Comparison of ENCODE assay signal across 8 cellular contexts in genomic region chr7:141551773-141552162, GRCh38. TPM values are rescaled to one million over a fixed set of nuclear protein-coding genes. Genes with fewer than 3 reads are reported as not detected.
DNase-seq lines count a peak whose midpoint lies in the region; ATAC-seq and TF ChIP-seq lines count a peak whose summit lies in the region.

No MANE protein-coding gene starts in this region.

- no peak overlapping the region for H2BK15ac ChIP-seq in mesenchymal stem cell (ENCODE audit: low read depth, poor library complexity, severe bottlenecking)

- peak overlapping the region in 1 of 2 experiments; percentile 99 for H3K23ac ChIP-seq in mesenchymal stem cell (ENCODE audit: low read length in 2 of 2)

- H3K4me3 ChIP-seq in astrocyte of the cerebellum (ENCODE audit: low read depth, low read length) (peak overlapping the region; percentile 75), mesenchymal stem cell (ENCODE audit: insufficient read depth in 1 of 2, low read depth in 1 of 2, low read length in 2 of 2) (peak overlapping the region; percentile 87 to 96)

- H3K18ac ChIP-seq in mesenchymal stem cell (ENCODE audit: low read depth in 1 of 2, low read length in 2 of 2): peak overlapping the region in 1 of 2 experiments; percentile 92

- peak overlapping the region in 1 of 2 experiments; percentile 99 for H3K14ac ChIP-seq in mesenchymal stem cell (ENCODE audit: low read length in 2 of 2)

- H3K4me1 ChIP-seq in mesenchymal stem cell (ENCODE audit: control insufficient read depth, insufficient read depth, low read depth, low read length): peaks cover 5% of the 10 kb centered on the region

- 2% methylated on average over 4 of the region's 4 CpGs for WGBS in mesenchymal stem cell

- DNase-seq in GM13977 (ENCODE audit: low spot score): peak; percentile 27
- no peak for DNase-seq in astrocyte of the cerebellum (ENCODE audit: low read depth)
- DNase-seq in mesenchymal stem cell: no peak
- no peak for DNase-seq in 8988T
- no peak for DNase-seq in GM19238 (ENCODE audit: insufficient read length, low spot score)
- DNase-seq in NCI-H82 treated with DMSO at 0.1 percent for 48 hours (lab: John Stamatoyannopoulos, UW; ENCODE audit: unreplicated experiment): no peak

- in situ Hi-C loops in GM13977 (cut with MboI; ENCODE audit: low pct_unique_long_range_greater_than_20kb, low sequenced_read_pairs, unreplicated experiment): no loop called here
- in situ Hi-C loops in astrocyte of the cerebellum (cut with HindIII; ENCODE audit: low sequenced_read_pairs): no loop called here

- H4K8ac ChIP-seq in mesenchymal stem cell (ENCODE audit: low read length): peak overlapping the region; percentile 91

- H3K27ac ChIP-seq in mesenchymal stem cell (ENCODE audit: low read length, poor library complexity, severe bottlenecking): no peak overlapping the region

- no peaks in the 10 kb centered on the region for H3K9me3 ChIP-seq in mesenchymal stem cell (ENCODE audit: control insufficient read depth, low read length)

- H3K27me3 ChIP-seq in mesenchymal stem cell (ENCODE audit: control insufficient read depth in 1 of 2, insufficient read depth in 1 of 2, low read length in 2 of 2): no peaks in the 10 kb centered on the region

- no peak overlapping the region for H2BK120ac ChIP-seq in mesenchymal stem cell (ENCODE audit: low read depth, low read length)

- peak overlapping the region; percentile 78 for H4K91ac ChIP-seq in mesenchymal stem cell (ENCODE audit: low read length)

- H3K4ac ChIP-seq in mesenchymal stem cell (ENCODE audit: low read depth in 1 of 2, low read length in 2 of 2): peak overlapping the region in 1 of 2 experiments; percentile 95

- ATAC-seq in HG03159 (IDR thresholded peaks at IDR 0.05; ENCODE audit: unreplicated experiment): peak; percentile 6
- no peak for ATAC-seq in GM21381 (IDR thresholded peaks at IDR 0.05; ENCODE audit: unreplicated experiment)

- H2AK5ac ChIP-seq in mesenchymal stem cell (ENCODE audit: low read length, severe bottlenecking): no peak overlapping the region

- H3K4me2 ChIP-seq in mesenchymal stem cell (ENCODE audit: low read length, poor library complexity, severe bottlenecking): peak overlapping the region; percentile 84

- peaks cover 25% of the 10 kb centered on the region for H3K79me1 ChIP-seq in mesenchymal stem cell (replicated peaks; ENCODE audit: low read length, poor library complexity, severe bottlenecking)

- peak overlapping the region; percentile 74 for H2AFZ ChIP-seq in mesenchymal stem cell (ENCODE audit: low read depth, low read length)

- TF ChIP-seq CTCF in GM13977 (IDR thresholded peaks at IDR 0.05; ENCODE audit: extremely low read depth, insufficient read depth, missing control alignments): no peak
- no peak for TF ChIP-seq CTCF in astrocyte of the cerebellum (IDR thresholded peaks at IDR 0.05; ENCODE audit: low read depth, low read length, missing control alignments)

- no peak overlapping the region for H2BK12ac ChIP-seq in mesenchymal stem cell (ENCODE audit: low read length in 2 of 2)

- H3K36me3 ChIP-seq in mesenchymal stem cell (ENCODE audit: control insufficient read depth in 1 of 2, insufficient read depth in 2 of 2, low read depth in 1 of 2, low read length in 2 of 2): peaks cover 4 to 13% of the 10 kb centered on the region in 2 experiments

- H3K9ac ChIP-seq in mesenchymal stem cell (ENCODE audit: low read length): peak overlapping the region; percentile 89

- no peak overlapping the region for H2BK5ac ChIP-seq in mesenchymal stem cell (ENCODE audit: low read depth, low read length, poor library complexity, severe bottlenecking)

RNA-seq across cellular contexts. Expression of gene AGK, which starts 0.6 kb away (rescaled TPM):
- 21.2 TPM for polyA plus RNA-seq in mesenchymal stem cell (2013, experiment 1 of 2)
- 20.9 TPM for polyA plus RNA-seq in mesenchymal stem cell (2013, experiment 2 of 2)
